Comparison of ENCODE assay signal across 27 cellular contexts in the genomic region with DNA sequence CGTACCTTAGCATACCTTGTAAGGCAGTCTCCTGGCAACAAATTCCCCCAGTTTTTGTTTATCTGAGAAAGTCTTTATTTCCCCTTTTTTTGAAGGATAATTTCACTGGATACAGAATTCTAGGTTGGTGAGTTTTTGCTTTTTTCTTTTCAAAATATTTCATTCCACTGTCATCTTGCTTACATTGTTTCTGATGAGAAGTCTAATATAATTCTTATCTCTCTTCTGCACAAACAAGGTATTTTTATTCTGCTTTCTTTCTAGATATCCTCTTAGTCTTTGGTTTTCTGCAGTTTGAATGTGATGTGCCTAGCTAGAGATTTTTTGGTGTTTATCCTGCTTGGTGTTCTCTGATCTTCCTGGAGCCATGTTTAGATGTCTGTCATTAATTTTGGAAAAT.
"Had no signal": no experiment of that assay in that cellular context is flagged by ENCODE, and none has a peak within 500 bp of the region (broad histone marks: within the 10 kb centered on the region; RNA-seq: fewer than 3 reads in every experiment).

No MANE protein-coding gene starts in this region.

- H3K4me1 ChIP-seq: pancreas, psoas muscle, right lobe of liver, sigmoid colon, thyroid gland, tibial nerve, upper lobe of right lung, uterus had no signal

- H3K4me3 ChIP-seq: pancreas, psoas muscle, right lobe of liver, sigmoid colon, stomach, thoracic aorta, thyroid gland, tibial nerve, upper lobe of right lung, uterus had no signal

- H3K4me3 Mint-ChIP-seq: naive thymus-derived CD8-positive, alpha-beta T cell; natural killer cell treated with Interleukin-12 subunit alpha and Interleukin-12 subunit beta and Interleukin-15 and Interleukin-18, amount 100 ng/mL, for 72 hours; nephron progenitor cell; neural crest cell; stimulated activated effector memory CD8-positive, alpha-beta T cell treated with anti-CD3 and anti-CD28 coated beads, Interleukin-12 subunit alpha, Interleukin-12 subunit beta, amount 100 ng/mL, for 72 hours; stimulated activated naive B cell treated with anti-CD40 and anti-IgM and Interleukin-4, amounts not matched to agents 10 μg/mL and 1 μg/mL and 100 μg/mL, for 72 hours; stimulated activated naive CD8-positive, alpha-beta T cell treated with anti-CD3 and anti-CD28 coated beads, Interleukin-15, Interleukin-2, amounts not matched to agents 100 ng/mL and 50 ng/mL, for 24 hours had no signal

- H3K27me3 ChIP-seq: pancreas, right lobe of liver, sigmoid colon, stomach, thyroid gland, tibial nerve, upper lobe of right lung, uterus had no signal

- H3K36me3 ChIP-seq: neutrophil, pancreas, right lobe of liver, sigmoid colon, stomach, thoracic aorta, thyroid gland, tibial nerve, upper lobe of right lung, uterus had no signal

- H3K27ac Mint-ChIP-seq: nephron progenitor cell; stimulated activated effector memory CD8-positive, alpha-beta T cell treated with anti-CD3 and anti-CD28 coated beads, Interleukin-12 subunit alpha, Interleukin-12 subunit beta, amount 100 ng/mL, for 72 hours; stimulated activated naive B cell treated with anti-CD40 and anti-IgM and Interleukin-4, amounts not matched to agents 10 μg/mL and 1 μg/mL and 100 μg/mL, for 72 hours; stimulated activated naive CD8-positive, alpha-beta T cell treated with anti-CD3 and anti-CD28 coated beads, Interleukin-15, Interleukin-2, amounts not matched to agents 100 ng/mL and 50 ng/mL, for 24 hours had no signal

- DNase-seq: naive thymus-derived CD8-positive, alpha-beta T cell; nephron progenitor cell; nucleus accumbens; pancreas; psoas muscle; right cardiac atrium; right lobe of liver; sigmoid colon; small intestine; stimulated activated CD4-positive, alpha-beta T cell treated with anti-CD3 and anti-CD28 coated beads, Interleukin-15, amount 100 ng/mL, for 24 hours; stimulated activated CD4-positive, alpha-beta T cell treated with anti-CD3 and anti-CD28 coated beads, Interleukin-2, amount 100 ng/mL, for 24 hours; stimulated activated CD4-positive, alpha-beta T cell treated with anti-CD3 and anti-CD28 coated beads, Interleukin-2, amount 100 ng/mL, for 48 hours; stimulated activated CD4-positive, alpha-beta T cell treated with anti-CD3 and anti-CD28 coated beads, Interleukin-4, amount 100 ng/mL, for 24 hours; stimulated activated naive B cell treated with anti-CD40 and anti-IgM and Interleukin-4, amounts not matched to agents 10 μg/mL and 1 μg/mL and 100 μg/mL, for 72 hours; stimulated activated naive CD4-positive, alpha-beta T cell treated with Interleukin-2 at 50 U/mL for 16 hours; stomach; thyroid gland; trophoblast cell; upper lobe of right lung; uterus had no signal

- H3K27me3 Mint-ChIP-seq: stimulated activated naive B cell treated with anti-CD40 and anti-IgM and Interleukin-4, amounts not matched to agents 10 μg/mL and 1 μg/mL and 100 μg/mL, for 72 hours; stimulated activated naive CD8-positive, alpha-beta T cell treated with anti-CD3 and anti-CD28 coated beads, Interleukin-15, Interleukin-2, amounts not matched to agents 100 ng/mL and 50 ng/mL, for 24 hours had no signal

- FAIRE-seq: pancreas, small intestine had no signal

- ATAC-seq: naive thymus-derived CD8-positive, alpha-beta T cell; natural killer cell treated with Interleukin-12 subunit alpha and Interleukin-12 subunit beta and Interleukin-15 and Interleukin-18, amount 100 ng/mL, for 72 hours; pancreas; psoas muscle; right cardiac atrium; right lobe of liver; stimulated activated effector memory CD8-positive, alpha-beta T cell treated with anti-CD3 and anti-CD28 coated beads, Interleukin-12 subunit alpha, Interleukin-12 subunit beta, amount 100 ng/mL, for 72 hours; stimulated activated naive B cell treated with anti-CD40 and anti-IgM and Interleukin-4, amounts not matched to agents 10 μg/mL and 1 μg/mL and 100 μg/mL, for 72 hours; upper lobe of right lung had no signal

- H3K4me1 Mint-ChIP-seq: naive thymus-derived CD8-positive, alpha-beta T cell; neural crest cell had no signal

- H3K27ac ChIP-seq: neutrophil, pancreas, psoas muscle, right lobe of liver, sigmoid colon, stomach, thoracic aorta, thyroid gland, tibial nerve, upper lobe of right lung, uterus had no signal

- H3K9me3 ChIP-seq: neutrophil, pancreas, psoas muscle, right lobe of liver, thoracic aorta, thyroid gland, upper lobe of right lung had no signal
